11 cellular contexts compared by ENCODE assay signal in genomic region chrX:107747596-107748161, GRCh38. TPM values are rescaled to one million over a fixed set of nuclear protein-coding genes. Genes with fewer than 3 reads are reported as not detected.
DNase-seq lines count a peak whose midpoint lies in the region; ATAC-seq lines count a peak whose summit lies in the region.
"Had no signal": no experiment of that assay in that cellular context is flagged by ENCODE, and none has a peak within 500 bp of the region (broad histone marks: within the 10 kb centered on the region; RNA-seq: fewer than 3 reads in every experiment).

No MANE protein-coding gene starts in this region.

- DNase-seq in COLO668 (lab: John Stamatoyannopoulos, UW; ENCODE audit: unreplicated experiment), result peak; percentile 22
- DNase-seq in NCI-H2107 (lab: John Stamatoyannopoulos, UW), result peak; percentile 13
- peak; percentile 59 for DNase-seq in dedifferentiated amniotic fluid mesenchymal stem cell (ENCODE audit: extremely low spot score)
- peak; percentile 72 for DNase-seq in myocyte (ENCODE audit: low read depth)
- no peak for DNase-seq in SKM-1 (lab: John Stamatoyannopoulos, UW; ENCODE audit: unreplicated experiment)
- no peak for DNase-seq in COLO829 (ENCODE audit: low spot score)
- no peak for DNase-seq in activated naive CD4-positive, alpha-beta T cell (lab: John Stamatoyannopoulos, UW)
- DNase-seq: CD8-positive, alpha-beta T cell; H7; RPMI8226 had no signal

- ATAC-seq in HG03175 (IDR thresholded peaks at IDR 0.05; ENCODE audit: unreplicated experiment), result no peak
- ATAC-seq: CD8-positive, alpha-beta T cell had no signal

RNA-seq across cellular contexts. Expression of gene TSC22D3, which starts 27.9 kb away (rescaled TPM):
- total RNA-seq in myocyte, result 57.1 and 74.5 TPM in 2 replicates
- 178 TPM for polyA plus RNA-seq in myocyte (2012)

RNA-seq across cellular contexts. Expression of gene NCBP2L, which starts 29.9 kb away (rescaled TPM):
- not detected in 2 replicates for total RNA-seq in myocyte
- not detected for polyA plus RNA-seq in myocyte (2012)
- total RNA-seq: CD8-positive, alpha-beta T cell; H7 had no signal

Comparison
In these comparisons a context has a peak if more than half of its experiments do, and no peak if none do; other contexts are left out.
1. DNase-seq: peak in COLO668 (single experiment), NCI-H2107 (single experiment), dedifferentiated amniotic fluid mesenchymal stem cell (single experiment) and myocyte (single experiment); none in SKM-1 (single experiment), COLO829 (single experiment) and activated naive CD4-positive, alpha-beta T cell (0 of 4).